ENCODE assay signal across 19 cellular contexts in genomic region chr6:79981647-79982046, GRCh38. TPM values are rescaled to one million over a fixed set of nuclear protein-coding genes. Genes with fewer than 3 reads are reported as not detected.
A peak's percentile ranks its signal among the peaks of the same experiment; 100 is the strongest.
DNase-seq lines count a peak whose midpoint lies in the region; ATAC-seq and TF ChIP-seq lines count a peak whose summit lies in the region.
"Had no signal": no experiment of that assay in that cellular context is flagged by ENCODE, and none has a peak within 500 bp of the region (broad histone marks: within the 10 kb centered on the region; RNA-seq: fewer than 3 reads in every experiment).

No MANE protein-coding gene starts in this region.

- H3K4me2 ChIP-seq in GM23338 = no peak overlapping the region
- H3K4me2 ChIP-seq: A549, KMS-11 had no signal

- ATAC-seq in GM23338 = no peak
- ATAC-seq in effector memory CD8-positive, alpha-beta T cell (replicated peaks) = peak; percentile 72
- no peak for ATAC-seq in HG02759 (IDR thresholded peaks at IDR 0.05; ENCODE audit: unreplicated experiment)
- ATAC-seq: A549 had no signal

- POLR2A ChIA-PET in CD4-positive, alpha-beta memory T cell (lab: Charles Lee; ENCODE audit: partially characterized antibody) = interaction anchor here (0.9 to 2.7 kb wide), 5 partner anchors 11 to 52 kb away, joined by 3 to 23 read pairs (median 14); partner anchors contain the start of gene TTK

- H3K4me1 ChIP-seq in CD4-positive, alpha-beta memory T cell (ENCODE audit: insufficient read depth, low read length) = peaks cover 25% of the 10 kb centered on the region
- H3K4me1 ChIP-seq in GM23338 (ENCODE audit: insufficient read depth) = no peaks in the 10 kb centered on the region
- H3K4me1 ChIP-seq in thymus (ENCODE audit: control insufficient read depth, insufficient read depth, low read length) = peaks cover 34% of the 10 kb centered on the region
- H3K4me1 ChIP-seq: A549 had no signal

- H3K9me3 Mint-ChIP-seq in CD4-positive, alpha-beta memory T cell = no peaks in the 10 kb centered on the region
- H3K9me3 Mint-ChIP-seq in GM23338 = no peaks in the 10 kb centered on the region
- H3K9me3 Mint-ChIP-seq in effector memory CD8-positive, alpha-beta T cell = no peaks in the 10 kb centered on the region
- H3K9me3 Mint-ChIP-seq: CD4-positive, alpha-beta T cell; H9 had no signal

- no peaks in the 10 kb centered on the region for H3K36me3 ChIP-seq in CD4-positive, alpha-beta memory T cell (ENCODE audit: insufficient read depth, low read length)
- H3K36me3 ChIP-seq in GM23338 (ENCODE audit: insufficient read depth) (no peaks in the 10 kb centered on the region), thymus (ENCODE audit: control insufficient read depth, insufficient read depth) (no peaks in the 10 kb centered on the region)

- H3K27me3 Mint-ChIP-seq in CD4-positive, alpha-beta memory T cell = peaks cover 3 to 6% of the 10 kb centered on the region in 2 donors
- H3K27me3 Mint-ChIP-seq in GM23338 (ENCODE audit: insufficient read depth, low read depth, poor library complexity) = no peaks in the 10 kb centered on the region
- H3K27me3 Mint-ChIP-seq in effector memory CD8-positive, alpha-beta T cell = peaks cover 8% of the 10 kb centered on the region in 2 donors
- H3K27me3 Mint-ChIP-seq: CD4-positive, alpha-beta T cell had no signal

- peak overlapping the region; percentile 22 for H3K27ac ChIP-seq in CD4-positive, alpha-beta memory T cell (ENCODE audit: low read depth, low read length)
- H3K27ac ChIP-seq in GM23338 (ENCODE audit: low read depth) = no peak overlapping the region
- H3K27ac ChIP-seq in thymus (ENCODE audit: low read depth) = peak overlapping the region; percentile 92
- H3K27ac ChIP-seq: 22Rv1, A549, C4-2B, KMS-11 had no signal

- no peaks in the 10 kb centered on the region for H4K20me1 ChIP-seq in GM23338 (replicated peaks; ENCODE audit: insufficient read depth)

- no peaks in the 10 kb centered on the region for H3K9me3 ChIP-seq in CD4-positive, alpha-beta memory T cell (ENCODE audit: control insufficient read depth in 1 of 2, low read length in 2 of 2)
- no peaks in the 10 kb centered on the region for H3K9me3 ChIP-seq in thymus (ENCODE audit: control insufficient read depth)
- H3K9me3 ChIP-seq: A549 had no signal

- peak overlapping the region; percentile 47; the same call in 1 of the 2 replicates for H2AFZ ChIP-seq in GM23338

- 0 out of 2 replicates have a peak, but pooled peaks cover 3% of the 10 kb centered on the region for H3K9me2 ChIP-seq in GM23338 (ENCODE audit: insufficient read depth)

- H3K4me3 Mint-ChIP-seq in CD4-positive, alpha-beta memory T cell = peak overlapping the region in 6 of 8 donors; percentile 3 to 47 (median 26)
- no peak overlapping the region for H3K4me3 Mint-ChIP-seq in GM23338
- H3K4me3 Mint-ChIP-seq in effector memory CD8-positive, alpha-beta T cell = peak overlapping the region in 1 of 2 donors; percentile 2
- H3K4me3 Mint-ChIP-seq: CD4-positive, alpha-beta T cell; H9 had no signal

- H3K36me3 Mint-ChIP-seq in CD4-positive, alpha-beta memory T cell = no peaks in the 10 kb centered on the region
- H3K36me3 Mint-ChIP-seq in GM23338 (ENCODE audit: low read depth) = no peaks in the 10 kb centered on the region
- no peaks in the 10 kb centered on the region for H3K36me3 Mint-ChIP-seq in effector memory CD8-positive, alpha-beta T cell (ENCODE audit: insufficient read depth)

- peak in 3 of 5 donors; percentile 24 to 32 (median 31) for DNase-seq in CD4-positive, alpha-beta memory T cell
- DNase-seq in GM23338 (ENCODE audit: low spot score) (no peak), HuH-7.5 (ENCODE audit: low spot score) (no peak), DMS53 treated with DMSO at 0.1 percent for 48 hours (lab: John Stamatoyannopoulos, UW; ENCODE audit: unreplicated experiment) (no peak)
- DNase-seq in effector memory CD8-positive, alpha-beta T cell = no peak
- DNase-seq: AML-193; CD4-positive, alpha-beta T cell; COR-L47; DMS 273 treated with DMSO at 0.1 percent for 48 hours; DMS53; GDM1; H9 had no signal

- CTCF ChIA-PET in CD4-positive, alpha-beta memory T cell (lab: Charles Lee; ENCODE audit: partially characterized antibody) = interaction anchor here (0.8 to 5.1 kb wide), 6 partner anchors 20 to 113 kb away, joined by 3 to 38 read pairs (median 4); partner anchors contain the start of gene TTK

- intact Hi-C loops in CD4-positive, alpha-beta memory T cell (cut with micrococcal nuclease) = no loop called here

- H3F3A ChIP-seq in GM23338 (replicated peaks; ENCODE audit: low read depth) = no peaks in the 10 kb centered on the region

- H3K4me1 Mint-ChIP-seq in CD4-positive, alpha-beta memory T cell = peaks cover 4 to 30% (median 14%) of the 10 kb centered on the region in 4 donors
- H3K4me1 Mint-ChIP-seq in GM23338 = no peaks in the 10 kb centered on the region
- peaks cover 0 to 14% of the 10 kb centered on the region in 2 donors for H3K4me1 Mint-ChIP-seq in effector memory CD8-positive, alpha-beta T cell (ENCODE audit: low read depth in 2 of 2)
- H3K4me1 Mint-ChIP-seq: H9 had no signal

- peak overlapping the region in 6 of 7 donors; percentile 7 to 77 (median 59) for H3K27ac Mint-ChIP-seq in CD4-positive, alpha-beta memory T cell
- H3K27ac Mint-ChIP-seq in GM23338 = no peak overlapping the region
- peak overlapping the region in 1 of 2 donors; percentile 78 for H3K27ac Mint-ChIP-seq in effector memory CD8-positive, alpha-beta T cell
- H3K27ac Mint-ChIP-seq: CD4-positive, alpha-beta T cell; H9 had no signal

- no peaks in the 10 kb centered on the region for H3K27me3 ChIP-seq in CD4-positive, alpha-beta memory T cell (ENCODE audit: insufficient read depth, low read length)
- no peaks in the 10 kb centered on the region for H3K27me3 ChIP-seq in GM23338 (ENCODE audit: insufficient read depth)
- H3K27me3 ChIP-seq in thymus (ENCODE audit: control insufficient read depth, insufficient read depth) = no peaks in the 10 kb centered on the region

- TF ChIP-seq CTCF in GM23338 (conservative IDR thresholded peaks at IDR 0.05; ENCODE audit: low read depth in 2 of 2) = no peak

- 10% methylated on average over 4 of the region's 4 CpGs for WGBS in thymus

- no peak overlapping the region for H3K4me3 ChIP-seq in CD4-positive, alpha-beta memory T cell (ENCODE audit: low read length in 2 of 2)
- H3K4me3 ChIP-seq in GM23338 = no peak overlapping the region
- H3K4me3 ChIP-seq in thymus (ENCODE audit: low read length) = peak overlapping the region; percentile 27
- H3K4me3 ChIP-seq: A549 had no signal

- H3K79me2 ChIP-seq in GM23338 (replicated peaks; ENCODE audit: insufficient read depth) = no peaks in the 10 kb centered on the region

TF ChIP-seq in GM23338, 12 proteins besides CTCF, POLR2A, EP300 and RAD21 (continues in another document):
- TF ChIP-seq, protein P1, sequence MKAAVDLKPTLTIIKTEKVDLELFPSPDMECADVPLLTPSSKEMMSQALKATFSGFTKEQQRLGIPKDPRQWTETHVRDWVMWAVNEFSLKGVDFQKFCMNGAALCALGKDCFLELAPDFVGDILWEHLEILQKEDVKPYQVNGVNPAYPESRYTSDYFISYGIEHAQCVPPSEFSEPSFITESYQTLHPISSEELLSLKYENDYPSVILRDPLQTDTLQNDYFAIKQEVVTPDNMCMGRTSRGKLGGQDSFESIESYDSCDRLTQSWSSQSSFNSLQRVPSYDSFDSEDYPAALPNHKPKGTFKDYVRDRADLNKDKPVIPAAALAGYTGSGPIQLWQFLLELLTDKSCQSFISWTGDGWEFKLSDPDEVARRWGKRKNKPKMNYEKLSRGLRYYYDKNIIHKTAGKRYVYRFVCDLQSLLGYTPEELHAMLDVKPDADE (IDR thresholded peaks at IDR 0.05) = no peak
- TF ChIP-seq EZH2 (IDR thresholded peaks at IDR 0.05; ENCODE audit: low read depth, unreplicated experiment) = no peak
- TF ChIP-seq JUNB (IDR thresholded peaks at IDR 0.05; ENCODE audit: unreplicated experiment) = no peak
- TF ChIP-seq NANOG (IDR thresholded peaks at IDR 0.05; ENCODE audit: borderline replicate concordance) = no peak
- TF ChIP-seq EZH2phosphoT487 (IDR thresholded peaks at IDR 0.05; ENCODE audit: unreplicated experiment) = no peak

RNA-seq across cellular contexts. Expression of gene TTK, which starts 22.8 kb away (rescaled TPM):
- total RNA-seq in CD4-positive, alpha-beta memory T cell = under 1 TPM; 0.61 to 0.87 TPM
- polyA plus RNA-seq in CD4-positive, alpha-beta memory T cell = under 1 TPM in 1 of 2 donors, not detected in 1; 0.24 TPM
- total RNA-seq in GM23338 (2014; rRNA removed; shearing (Covaris generic)) = 78.5 and 79.6 TPM in 2 replicates
- polyA plus RNA-seq in GM23338 (2016; fragmentation: Nextera tagmentation; extraction: Ambion mirVana) (39.5 and 50.7 TPM in 2 replicates), thymus (5.5 TPM)

RNA-seq across cellular contexts. Expression of gene ELOVL4, which starts 34.3 kb away (rescaled TPM):
- total RNA-seq in CD4-positive, alpha-beta memory T cell = 1 to 10 TPM; 2.7 to 3.0 TPM
- 1 to 10 TPM; 5.5 to 7.4 TPM for polyA plus RNA-seq in CD4-positive, alpha-beta memory T cell
- total RNA-seq in GM23338 (2014; rRNA removed; shearing (Covaris generic)) = 13.3 and 18.7 TPM in 2 replicates
- polyA plus RNA-seq in GM23338 (2016; fragmentation: Nextera tagmentation; extraction: Ambion mirVana) (15.1 and 16.8 TPM in 2 replicates), thymus (30.6 TPM)
- total RNA-seq: HT-29 had no signal

Comparison
In these comparisons a context has a peak if more than half of its experiments do, and no peak if none do; other contexts are left out.
1. DNase-seq: peak in CD4-positive, alpha-beta memory T cell (3 of 5); none in GM23338 (single experiment), effector memory CD8-positive, alpha-beta T cell (0 of 3), HuH-7.5 (single experiment) and DMS53 treated with DMSO at 0.1 percent for 48 hours (single experiment).